20 cellular contexts compared by ENCODE assay signal in the genomic region with DNA sequence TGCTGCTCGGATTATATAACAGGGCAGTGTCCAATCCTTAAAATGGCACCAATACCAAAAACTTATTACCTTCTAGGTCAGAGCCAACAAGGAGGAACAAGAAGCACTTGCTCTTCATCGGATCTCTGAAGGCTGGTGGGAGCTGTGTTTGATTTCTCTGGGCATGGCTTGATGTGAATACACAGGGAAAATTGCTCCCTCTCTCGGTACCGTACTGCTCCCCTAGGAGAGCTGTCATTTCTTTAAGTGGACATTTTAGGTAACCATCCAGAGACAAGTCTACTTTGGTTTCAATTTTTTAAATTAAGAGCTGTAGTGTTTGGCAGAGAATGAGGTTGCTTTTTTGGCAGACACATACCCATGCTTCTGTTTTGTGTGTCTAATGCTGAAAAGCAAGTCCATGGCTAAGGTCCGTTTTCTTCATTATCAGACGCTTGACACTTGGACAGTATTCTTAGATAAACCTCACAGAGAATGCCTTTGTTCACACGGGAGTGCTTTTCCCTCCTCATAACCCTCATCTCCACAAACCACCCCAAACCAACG.
DNase-seq lines count a peak whose midpoint lies in the region; ATAC-seq and TF ChIP-seq lines count a peak whose summit lies in the region.
"Had no signal": no experiment of that assay in that cellular context is flagged by ENCODE, and none has a peak within 500 bp of the region (broad histone marks: within the 10 kb centered on the region; RNA-seq: fewer than 3 reads in every experiment).

No MANE protein-coding gene starts in this region.

- POLR2A ChIA-PET in naive thymus-derived CD8-positive, alpha-beta T cell (lab: Charles Lee), result no interaction called here

- no peaks in the 10 kb centered on the region for H3K4me1 Mint-ChIP-seq in naive thymus-derived CD8-positive, alpha-beta T cell
- H3K4me1 Mint-ChIP-seq: stimulated activated effector memory CD8-positive, alpha-beta T cell treated with anti-CD3 and anti-CD28 coated beads, Interleukin-12 subunit alpha, Interleukin-12 subunit beta, amount 100 ng/mL, for 72 hours had no signal

- no peaks in the 10 kb centered on the region for H3K36me3 ChIP-seq in adipocyte (ENCODE audit: control insufficient read depth, insufficient read depth, low read length, severe bottlenecking)
- no peaks in the 10 kb centered on the region for H3K36me3 ChIP-seq in thyroid gland
- H3K36me3 ChIP-seq: transverse colon had no signal

- ATAC-seq in omental fat pad (ENCODE audit: low FRiP score), result peak; percentile 44
- ATAC-seq in naive thymus-derived CD8-positive, alpha-beta T cell, result no peak
- ATAC-seq: stimulated activated effector memory CD8-positive, alpha-beta T cell treated with anti-CD3 and anti-CD28 coated beads, Interleukin-12 subunit alpha, Interleukin-12 subunit beta, amount 100 ng/mL, for 72 hours had no signal

- H3K9me3 ChIP-seq in adipocyte (ENCODE audit: control insufficient read depth, low read length) (peaks cover 10% of the 10 kb centered on the region), thyroid gland (no peaks in the 10 kb centered on the region)

- WGBS in thyroid gland, 2 donors, result 60 to 75% methylated on average over 8 of the region's 8 CpGs

- H3K9me3 Mint-ChIP-seq in naive thymus-derived CD8-positive, alpha-beta T cell, result peaks cover 1 to 40% (median 14%) of the 10 kb centered on the region in 9 donors

- intact Hi-C loops in thyroid gland (cut with DNase I), result no loop called here

- no peak for TF ChIP-seq POLR2A in thyroid gland (IDR thresholded peaks at IDR 0.05)

- H3K4me3 Mint-ChIP-seq in naive thymus-derived CD8-positive, alpha-beta T cell, result no peak overlapping the region
- H3K4me3 Mint-ChIP-seq: stimulated activated effector memory CD8-positive, alpha-beta T cell treated with anti-CD3 and anti-CD28 coated beads, Interleukin-12 subunit alpha, Interleukin-12 subunit beta, amount 100 ng/mL, for 72 hours; T-helper 1 cell treated with Interleukin-12 subunit alpha and Interleukin-12 subunit beta and Interleukin-4 antibody, amounts not matched to agents 30 μg/mL and 1 μg/mL, for 36 hours had no signal

- no peak overlapping the region for H3K4me3 ChIP-seq in adipocyte (ENCODE audit: low read length)
- no peak overlapping the region for H3K4me3 ChIP-seq in fibroblast of pulmonary artery (replicated peaks; ENCODE audit: low read depth, low read length)
- H3K4me3 ChIP-seq in thyroid gland (replicated peaks in 1 of 3), result no peak overlapping the region
- H3K4me3 ChIP-seq: transverse colon had no signal

- no peak overlapping the region for H3K9ac ChIP-seq in adipocyte (ENCODE audit: low read length)

- TF ChIP-seq CTCF in fibroblast of pulmonary artery (IDR thresholded peaks at IDR 0.05; ENCODE audit: low read length, missing control alignments), result peak; percentile 45
- TF ChIP-seq CTCF in omental fat pad (IDR thresholded peaks at IDR 0.05), result no peak
- TF ChIP-seq CTCF in thyroid gland (IDR thresholded peaks at IDR 0.05), result no peak

- no peak overlapping the region for H3K27ac Mint-ChIP-seq in naive thymus-derived CD8-positive, alpha-beta T cell
- H3K27ac Mint-ChIP-seq: stimulated activated effector memory CD8-positive, alpha-beta T cell treated with anti-CD3 and anti-CD28 coated beads, Interleukin-12 subunit alpha, Interleukin-12 subunit beta, amount 100 ng/mL, for 72 hours; T-helper 1 cell treated with Interleukin-12 subunit alpha and Interleukin-12 subunit beta and Interleukin-4 antibody, amounts not matched to agents 30 μg/mL and 1 μg/mL, for 36 hours had no signal

- H3K4me1 ChIP-seq in adipocyte (ENCODE audit: control insufficient read depth, insufficient read depth, low read length) (no peaks in the 10 kb centered on the region), thyroid gland (no peaks in the 10 kb centered on the region)
- H3K4me1 ChIP-seq: transverse colon had no signal

- H3K27me3 Mint-ChIP-seq in naive thymus-derived CD8-positive, alpha-beta T cell, result peaks cover 0 to 5% (median 0%) of the 10 kb centered on the region in 5 donors

- peak; percentile 57 for DNase-seq in G401 (ENCODE audit: low spot score)
- peak; percentile 15 for DNase-seq in adipocyte (ENCODE audit: low read depth)
- DNase-seq in fibroblast of pulmonary artery (ENCODE audit: low read depth), result peak; percentile 35
- no peak for DNase-seq in omental fat pad (ENCODE audit: low spot score)
- no peak for DNase-seq in DMS153 treated with DMSO at 0.1 percent for 48 hours (lab: John Stamatoyannopoulos, UW; ENCODE audit: unreplicated experiment)
- DNase-seq in germinal center (ENCODE audit: low spot score), result no peak
- no peak for DNase-seq in naive thymus-derived CD8-positive, alpha-beta T cell
- DNase-seq in thyroid gland, result no peak
- DNase-seq: activated CD8-positive, alpha-beta memory T cell treated with anti-CD3 and anti-CD28 coated beads, Interleukin-2, amount 50 U/mL, for 48 hours; activated naive CD4-positive, alpha-beta T cell; effector memory CD4-positive, alpha-beta T cell; GDM1; HCEC 1CT; NCI-H2081 treated with DMSO at 0.1 percent for 48 hours; NCI-H774; small intestine; transverse colon had no signal

- in situ Hi-C loops in G401 (cut with HindIII; ENCODE audit: low sequenced_read_pairs), result no loop called here

- H3K27ac ChIP-seq in thyroid gland, result no peak overlapping the region
- H3K27ac ChIP-seq: RWPE1, transverse colon had no signal

- H3K27me3 ChIP-seq in adipocyte (replicated peaks; ENCODE audit: control insufficient read depth, insufficient read depth, low read length), result peaks cover 4% of the 10 kb centered on the region
- no peaks in the 10 kb centered on the region for H3K27me3 ChIP-seq in thyroid gland
- H3K27me3 ChIP-seq: transverse colon had no signal

- peaks cover 0 to 14% (median 7%) of the 10 kb centered on the region in 3 donors for H3K36me3 Mint-ChIP-seq in naive thymus-derived CD8-positive, alpha-beta T cell
- H3K36me3 Mint-ChIP-seq: stimulated activated effector memory CD8-positive, alpha-beta T cell treated with anti-CD3 and anti-CD28 coated beads, Interleukin-12 subunit alpha, Interleukin-12 subunit beta, amount 100 ng/mL, for 72 hours had no signal

Comparison
In these comparisons a context has a peak if more than half of its experiments do, and no peak if none do; other contexts are left out.
1. DNase-seq: peak in G401 (single experiment), adipocyte (single experiment) and fibroblast of pulmonary artery (single experiment); none in omental fat pad (single experiment), DMS153 treated with DMSO at 0.1 percent for 48 hours (single experiment), germinal center (single experiment), naive thymus-derived CD8-positive, alpha-beta T cell (0 of 10) and thyroid gland (0 of 2).